8 cellular contexts compared by ENCODE assay signal in genomic region chr19:3036119-3036794, GRCh38.
DNase-seq lines count a peak whose midpoint lies in the region; ATAC-seq and TF ChIP-seq lines count a peak whose summit lies in the region.

No MANE protein-coding gene starts in this region.

- H3K36me3 ChIP-seq in Loucy (ENCODE audit: insufficient read depth, low read length): no peaks in the 10 kb centered on the region

- no peaks in the 10 kb centered on the region for H3K27me3 ChIP-seq in Loucy (ENCODE audit: insufficient read depth, low read length, poor library complexity, severe bottlenecking)

- peaks cover 5% of the 10 kb centered on the region for H3K9me3 Mint-ChIP-seq in nephron progenitor cell

- H3F3A ChIP-seq in Loucy (ENCODE audit: low read depth): no peaks in the 10 kb centered on the region

- H3K4me1 ChIP-seq in Loucy (ENCODE audit: insufficient read depth, low read length, poor library complexity, severe bottlenecking): peaks cover 16% of the 10 kb centered on the region

- H3K4me2 ChIP-seq in Loucy (ENCODE audit: low read depth, low read length, poor library complexity, severe bottlenecking): peak overlapping the region; percentile 99

- no peaks in the 10 kb centered on the region for H3K9me3 ChIP-seq in Loucy (ENCODE audit: insufficient read depth, low read depth, low read length)

- peaks cover 94% of the 10 kb centered on the region for H3K27me3 Mint-ChIP-seq in nephron progenitor cell (ENCODE audit: low read depth, poor library complexity)

- no peak overlapping the region for H3K27ac Mint-ChIP-seq in nephron progenitor cell

- H3K36me3 Mint-ChIP-seq in nephron progenitor cell (ENCODE audit: low read depth): no peaks in the 10 kb centered on the region

- peak overlapping the region; percentile 95 for H2AFZ ChIP-seq in Loucy (ENCODE audit: low read length)

- peak overlapping the region; percentile 66 for H3K9ac ChIP-seq in Loucy (ENCODE audit: low read depth, low read length, poor library complexity, severe bottlenecking)

- H4K20me1 ChIP-seq in Loucy (ENCODE audit: insufficient read depth, low read length, poor library complexity, severe bottlenecking): no peaks in the 10 kb centered on the region

- peaks cover 26% of the 10 kb centered on the region for H3K4me1 Mint-ChIP-seq in nephron progenitor cell

- H3K9me2 ChIP-seq in Loucy (replicated peaks; ENCODE audit: low read depth, low read length): no peaks in the 10 kb centered on the region

- H3K4me3 ChIP-seq in Loucy (ENCODE audit: low read length, poor library complexity, severe bottlenecking): peak overlapping the region; percentile 90

- peak; percentile 40 for ATAC-seq in GM21717 (IDR thresholded peaks at IDR 0.05; ENCODE audit: unreplicated experiment)
- peak; percentile 64 for ATAC-seq in stimulated activated naive CD8-positive, alpha-beta T cell treated with anti-CD3 and anti-CD28 coated beads, Interleukin-15, Interleukin-2, amounts not matched to agents 100 U/mL and 50 U/mL, for 24 hours

- no peak for TF ChIP-seq CTCF in Loucy (conservative IDR thresholded peaks at IDR 0.05; ENCODE audit: low read length)
- no peak for TF ChIP-seq CTCF in nephron progenitor cell (IDR thresholded peaks at IDR 0.05)

- peak overlapping the region; percentile 78 for H3K4me3 Mint-ChIP-seq in nephron progenitor cell

- DNase-seq in CMK (ENCODE audit: low read depth) (peak; percentile 48), SHP77 (lab: John Stamatoyannopoulos, UW) (peak; percentile 78 to 91), activated gamma-delta T cell (lab: John Stamatoyannopoulos, UW) (peak; percentile 53), fibroblast of the conjunctiva (ENCODE audit: low read depth) (peak; percentile 85), nephron progenitor cell (peak; percentile 94)
- peak; percentile 89 for DNase-seq in stimulated activated naive CD8-positive, alpha-beta T cell treated with anti-CD3 and anti-CD28 coated beads, Interleukin-15, Interleukin-2, amounts not matched to agents 100 U/mL and 50 U/mL, for 24 hours

- H3K79me2 ChIP-seq in Loucy (ENCODE audit: insufficient read depth, low read length): no peaks in the 10 kb centered on the region

Comparison
In these comparisons a context has a peak if more than half of its experiments do, and no peak if none do; other contexts are left out.
1. Peak in every context shown above with its lines: DNase-seq, ATAC-seq and H3K4me3 ChIP-seq.